10 cellular contexts compared by ENCODE assay signal in the genomic region with DNA sequence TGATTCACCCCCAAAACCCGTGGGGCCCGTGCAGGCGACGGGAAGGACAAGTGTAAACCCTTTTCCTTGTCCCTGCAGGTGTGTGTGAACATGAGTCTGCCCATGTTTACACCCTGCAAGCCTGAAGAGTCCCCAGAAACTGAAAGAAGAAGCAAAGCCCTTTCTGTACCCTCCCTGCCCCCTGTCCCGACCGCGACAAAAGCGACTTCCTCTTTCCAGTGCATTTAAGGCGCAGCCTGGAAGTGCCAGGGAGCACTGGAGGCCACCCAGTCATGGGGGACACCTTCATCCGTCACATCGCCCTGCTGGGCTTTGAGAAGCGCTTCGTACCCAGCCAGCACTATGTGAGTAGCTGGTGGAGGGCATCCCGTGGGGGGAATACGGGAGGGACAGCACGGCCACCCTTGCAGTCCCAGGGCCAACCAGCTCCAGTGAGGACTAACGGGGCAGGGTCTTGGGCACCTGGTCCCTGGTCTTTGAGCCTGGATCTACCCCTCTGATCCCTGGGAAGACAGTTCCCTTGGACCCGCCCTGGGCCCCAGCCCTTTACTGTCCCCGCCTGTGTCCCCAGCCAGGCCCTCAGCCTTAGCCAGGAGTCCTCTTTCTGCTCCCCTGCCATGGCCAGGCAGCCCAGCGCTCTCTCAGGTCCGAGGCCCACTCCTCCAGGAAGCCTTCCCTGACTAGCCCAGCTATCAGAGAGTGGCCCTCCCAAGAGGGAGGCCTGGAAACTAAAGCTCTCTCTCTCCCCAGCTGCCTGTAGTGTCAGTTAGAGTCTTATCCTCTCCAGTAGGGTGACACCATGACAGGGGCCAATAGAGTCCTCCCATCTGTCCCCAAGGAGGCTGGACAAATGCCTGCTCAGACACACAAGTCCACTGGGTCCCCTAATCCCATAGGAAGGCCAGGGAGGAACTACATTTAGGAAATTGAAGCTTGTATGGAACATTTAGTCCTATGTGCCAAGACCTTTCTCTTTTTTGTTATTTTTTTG. TPM values are rescaled to one million over a fixed set of nuclear protein-coding genes. Genes with fewer than 3 reads are reported as not detected.
A peak's percentile ranks its signal among the peaks of the same experiment; 100 is the strongest.
DNase-seq lines count a peak whose midpoint lies in the region; ATAC-seq, FAIRE-seq and TF ChIP-seq lines count a peak whose summit lies in the region.
"Not testable (repeated sequence)": the region's sequence is repeated elsewhere in the genome, so short reads cannot be mapped to it uniquely, and the experiment has no call there.
"Had no signal": no experiment of that assay in that cellular context is flagged by ENCODE, and none has a peak within 500 bp of the region (broad histone marks: within the 10 kb centered on the region; RNA-seq: fewer than 3 reads in every experiment).

A gene (plus strand): TSS at position 252 of the 991 bp plus-strand sequence. CDS start 21 bp downstream, at position 273.

- TF ChIP-seq EP300 in GM12878 (IDR thresholded peaks at IDR 0.05; ENCODE audit: borderline replicate concordance in 1 of 2, control insufficient read depth in 1 of 2, low read depth in 2 of 2, low read length in 2 of 2); upper lobe of left lung (IDR thresholded peaks at IDR 0.05): not testable (repeated sequence)

- BruUV-seq in HCT116 (replicated peaks; lab: Mats Ljungman, UMichigan); GM12878 (replicated peaks; lab: Mats Ljungman, UMichigan): not testable (repeated sequence)

- H3K79me2 ChIP-seq in HCT116 (ENCODE audit: insufficient read depth, low read length); GM12878 (ENCODE audit: control insufficient read depth, insufficient read depth, low read length): not testable (repeated sequence)

- H3K9me2 ChIP-seq in HCT116 (ENCODE audit: insufficient read depth), result not testable (repeated sequence)

- not testable (repeated sequence) for H4K20me1 ChIP-seq in HCT116 (ENCODE audit: insufficient read depth); GM12878 (ENCODE audit: control insufficient read depth, insufficient read depth)

- intact Hi-C loops in HCT116 (cut with micrococcal nuclease); GM12878 (cut with micrococcal nuclease; ENCODE audit: unreplicated experiment): not testable (repeated sequence)

- CTCF ChIA-PET in HCT116 (lab: Charles Lee); GM12878 (lab: Yijun Ruan, JAX): not testable (repeated sequence)

- DNase-seq in HCT116 (ENCODE audit: low read depth, low spot score); GM12878 (ENCODE audit: low read depth, low spot score); lung (ENCODE audit: low spot score); upper lobe of left lung: not testable (repeated sequence)

- not testable (repeated sequence) for H3K4me1 ChIP-seq in HCT116 (ENCODE audit: control insufficient read depth in 1 of 2, insufficient read depth in 2 of 2, low read length in 2 of 2); GM12878 (ENCODE audit: control insufficient read depth, insufficient read depth, low read length); lung (ENCODE audit: control insufficient read depth in 2 of 2, insufficient read depth in 2 of 2, low read length in 2 of 2); upper lobe of left lung

- H3K9ac ChIP-seq in HCT116 (ENCODE audit: low read length); GM12878 (ENCODE audit: control insufficient read depth, insufficient read depth, low read length): not testable (repeated sequence)

- TF ChIP-seq RAD21 in HCT116 (IDR thresholded peaks at IDR 0.05; ENCODE audit: low read depth); GM12878 (IDR thresholded peaks at IDR 0.05; ENCODE audit: insufficient read depth, low read depth, low read length): not testable (repeated sequence)

- not testable (repeated sequence) for H3K4me2 ChIP-seq in HCT116 (ENCODE audit: low read length); GM12878 (ENCODE audit: control insufficient read depth, insufficient read depth)

- not testable (repeated sequence) for TF ChIP-seq CTCF in HCT116 (IDR thresholded peaks at IDR 0.05 in 2 of 3, conservative IDR thresholded peaks at IDR 0.05 in 1 of 3; ENCODE audit: borderline replicate concordance in 1 of 3, insufficient read depth in 1 of 3, low read depth in 2 of 3, low read length in 2 of 3); GM12878 (IDR thresholded peaks at IDR 0.05 in 2 of 3, conservative IDR thresholded peaks at IDR 0.05 in 1 of 3; ENCODE audit: control insufficient read depth in 2 of 3, extremely low read depth in 1 of 3, insufficient read depth in 1 of 3, low read depth in 3 of 3, low read length in 3 of 3); lung (IDR thresholded peaks at IDR 0.05; ENCODE audit: control extremely low read depth, extremely low read depth); upper lobe of left lung (IDR thresholded peaks at IDR 0.05)

- H3K27me3 ChIP-seq in HCT116 (ENCODE audit: insufficient read depth, low read length); GM12878 (replicated peaks in 1 of 2; ENCODE audit: control insufficient read depth in 2 of 2, insufficient read depth in 2 of 2, low read length in 1 of 2); lung (ENCODE audit: control insufficient read depth, insufficient read depth); upper lobe of left lung: not testable (repeated sequence)

- not testable (repeated sequence) for H3K27ac ChIP-seq in HCT116 (ENCODE audit: low read depth, low read length); GM12878 (ENCODE audit: control insufficient read depth, insufficient read depth); lung (ENCODE audit: low read depth in 1 of 2, low read length in 1 of 2); upper lobe of left lung

- H3K4me3 ChIP-seq in HCT116 (replicated peaks in 1 of 2; ENCODE audit: low read depth in 1 of 2, low read length in 2 of 2); GM12878; lung; upper lobe of left lung: not testable (repeated sequence)

- not testable (repeated sequence) for FAIRE-seq in GM12878 (lab: Jason Lieb, UNC)

- WGBS in GM12878 (ENCODE audit: insufficient coverage, insufficient replicate concordance, low lambda C conversion rate, missing lambda C conversion rate), result no CpG with 5 or more reads among the region's 21 CpGs
- whole genome bisulfite sequencing in lung, 2 donors, result no CpG with 5 or more reads among the region's 21 CpGs
- no CpG with 5 or more reads among the region's 21 CpGs for WGBS in upper lobe of left lung, 2 donors

- SMC1A ChIA-PET in GM12878 (lab: Charles Lee; ENCODE audit: uncharacterized antibody, unreplicated experiment), result not testable (repeated sequence)

- POLR2A ChIA-PET in HCT116 (lab: Charles Lee); GM12878 (lab: Charles Lee): not testable (repeated sequence)

- TF ChIP-seq POLR2A in HCT116 (IDR thresholded peaks at IDR 0.05; ENCODE audit: borderline replicate concordance, extremely low read depth, insufficient read depth, insufficient read length); GM12878 (IDR thresholded peaks at IDR 0.05; ENCODE audit: low read depth, low read length); upper lobe of left lung (IDR thresholded peaks at IDR 0.05): not testable (repeated sequence)

- ATAC-seq in GM18858 (IDR thresholded peaks at IDR 0.05; ENCODE audit: unreplicated experiment) (peak; percentile 71), GM19455 (IDR thresholded peaks at IDR 0.05; ENCODE audit: unreplicated experiment) (peak; percentile 75), HCT116 (peak; percentile 52; the same call in 1 of the 2 replicates), HG03039 (IDR thresholded peaks at IDR 0.05; ENCODE audit: unreplicated experiment) (peak; percentile 69), HG03442 (IDR thresholded peaks at IDR 0.05; ENCODE audit: unreplicated experiment) (peak; percentile 80), GM12878 (peak; percentile 89), lung (ENCODE audit: insufficient read depth, low FRiP score) (peak; percentile 49), upper lobe of left lung (ENCODE audit: low FRiP score in 2 of 2) (peak; percentile 78 to 90)

- not testable (repeated sequence) for H3K9me3 ChIP-seq in HCT116 (ENCODE audit: control insufficient read depth in 1 of 2, insufficient read depth in 1 of 2, low read depth in 1 of 2, low read length in 2 of 2); GM12878 (replicated peaks; ENCODE audit: control insufficient read depth, insufficient read depth, low read length); lung (ENCODE audit: control insufficient read depth in 2 of 2, insufficient read depth in 1 of 2, low read length in 1 of 2); upper lobe of left lung

- H3K36me3 ChIP-seq in HCT116 (ENCODE audit: control insufficient read depth in 1 of 2, insufficient read depth in 2 of 2, low read length in 2 of 2); GM12878 (ENCODE audit: control insufficient read depth in 2 of 2, insufficient read depth in 2 of 2, low read length in 1 of 2); lung (ENCODE audit: control insufficient read depth in 2 of 2, insufficient read depth in 2 of 2, low read length in 2 of 2); upper lobe of left lung: not testable (repeated sequence)

- not testable (repeated sequence) for H2AFZ ChIP-seq in HCT116 (ENCODE audit: low read depth, low read length, poor library complexity, severe bottlenecking); GM12878 (ENCODE audit: control insufficient read depth, low read depth, low read length)

- in situ Hi-C loops in GM12878 (cut with MboI), result not testable (repeated sequence)

- RAD21 ChIA-PET in HCT116 (lab: Charles Lee; ENCODE audit: low non-redundant PET in 1 of 2, low total read pairs in 2 of 2, uncharacterized antibody in 2 of 2, unreplicated experiment in 2 of 2); GM12878 (lab: Charles Lee; ENCODE audit: unreplicated experiment): not testable (repeated sequence)

RNA-seq across cellular contexts. Expression of the gene that starts here (rescaled TPM):
- total RNA-seq in HCT116 (2021; ENCODE audit: unreplicated experiment) (0.27 TPM), GM12878 (2014; rRNA removed) (103 and 123 TPM in 2 replicates), GM12878 (2014; rRNA removed; fragmentation: Illumina TruSeq; extraction: Trizol) (68.3 and 76.7 TPM in 2 replicates), GM12878 (2021) (144 and 146 TPM in 2 replicates), lung (10 to 100 TPM in 1 of 2 donors, 1 to 10 TPM in 1; 8.3 to 46.2 TPM), upper lobe of left lung (10 to 100 TPM in 5 of 6 donors, 1 to 10 TPM in 1; 6.1 to 61.8 (median 37.2) TPM)
- polyA plus RNA-seq in HCT116 (2012), result 0.07 and 0.30 TPM in 2 replicates
- total RNA-seq in GM12878 (2013; cell fraction: nucleolus; rRNA removed), result 193 and 216 TPM in 2 replicates
- 72.0 TPM for polyA plus RNA-seq in GM12878 (2011; ENCODE audit: low read depth)
- polyA plus RNA-seq in GM12878 (2011; rRNA removed) (58.5 and 162 TPM in 2 replicates), GM12878 (2014; fragmentation: Illumina TruSeq; extraction: Trizol) (40.0 and 123 TPM in 2 replicates), GM12878 (2014; fragmentation: Nextera tagmentation; extraction: Ambion mirVana) (1 to 10 TPM; 2.8 to 3.1 TPM), GM12878 (2014; rRNA removed) (146 and 172 TPM in 2 replicates), GM12878 (2016; fragmentation: Nextera tagmentation; extraction: Ambion mirVana) (100 to 1,000 TPM; 216 to 230 TPM), lung (10 to 100 TPM; 23.8 to 91.9 TPM)
- polyA plus RNA-seq in GM12878 (2011; cell fraction: cytosol; rRNA removed), result 191 and 260 TPM in 2 replicates
- 625 and 688 TPM in 2 replicates for polyA plus RNA-seq in GM12878 (2011; cell fraction: nucleus; rRNA removed)
- polyA plus RNA-seq in GM12878 (2012), result 170 and 195 TPM in 2 replicates
- polyA minus RNA-seq in GM12878 (2011; rRNA and poly(A)+ RNA removed), result 129 and 158 TPM in 2 replicates
- 54.9 and 62.6 TPM in 2 replicates for polyA minus RNA-seq in GM12878 (2011; cell fraction: cytosol; rRNA and poly(A)+ RNA removed)
- 81.1 and 107 TPM in 2 replicates for polyA minus RNA-seq in GM12878 (2011; cell fraction: nucleus; rRNA and poly(A)+ RNA removed)
- total RNA-seq: M059J, temporal lobe had no signal

Comparison
In these comparisons a context has a peak if more than half of its experiments do, and no peak if none do; other contexts are left out.
1. Peak in ATAC-seq in HCT116; RNA of the gene not detected or under 1 TPM.